ENCODE assay signal across 10 cellular contexts in genomic region chr2:216014006-216014405, GRCh38. TPM values are rescaled to one million over a fixed set of nuclear protein-coding genes. Genes with fewer than 3 reads are reported as not detected.
DNase-seq lines count a peak whose midpoint lies in the region; ATAC-seq lines count a peak whose summit lies in the region.
"Had no signal": no experiment of that assay in that cellular context is flagged by ENCODE, and none has a peak within 500 bp of the region (broad histone marks: within the 10 kb centered on the region; RNA-seq: fewer than 3 reads in every experiment).

No MANE protein-coding gene starts in this region.

- no peak for ATAC-seq in CD4-positive, CD25-positive, alpha-beta regulatory T cell (ENCODE audit: low read depth in 2 of 2)
- ATAC-seq in activated naive CD8-positive, alpha-beta T cell treated with anti-CD3 and anti-CD28 coated beads, Interleukin-2, amount 50 U/mL, for 24 hours = no peak
- ATAC-seq in naive B cell (ENCODE audit: low read depth in 2 of 2) (no peak), HG03442 (IDR thresholded peaks at IDR 0.05; ENCODE audit: unreplicated experiment) (no peak)

- no peaks in the 10 kb centered on the region for H3K27me3 ChIP-seq in CD4-positive, CD25-positive, alpha-beta regulatory T cell (ENCODE audit: control insufficient read depth, insufficient read depth, low read length)
- H3K27me3 ChIP-seq in HUES64 (ENCODE audit: insufficient read depth, low read length) = no peaks in the 10 kb centered on the region
- H3K27me3 ChIP-seq: gastroesophageal sphincter, transverse colon had no signal

- H3K4me3 Mint-ChIP-seq in CD4-positive, CD25-positive, alpha-beta regulatory T cell = peak overlapping the region; percentile 73 to 90 (median 82)
- H3K4me3 Mint-ChIP-seq in activated naive CD8-positive, alpha-beta T cell treated with anti-CD3 and anti-CD28 coated beads, Interleukin-2, amount 50 U/mL, for 24 hours = peak overlapping the region; percentile 9
- H3K4me3 Mint-ChIP-seq in naive B cell = peak overlapping the region; percentile 54 to 92 (median 74)

- peak overlapping the region in 1 of 3 donors; percentile 45 for H3K27ac Mint-ChIP-seq in CD4-positive, CD25-positive, alpha-beta regulatory T cell
- no peak overlapping the region for H3K27ac Mint-ChIP-seq in activated naive CD8-positive, alpha-beta T cell treated with anti-CD3 and anti-CD28 coated beads, Interleukin-2, amount 50 U/mL, for 24 hours
- peak overlapping the region in 4 of 6 donors; percentile 9 to 92 (median 66) for H3K27ac Mint-ChIP-seq in naive B cell

- no peak overlapping the region for H3K27ac ChIP-seq in CD4-positive, CD25-positive, alpha-beta regulatory T cell (ENCODE audit: insufficient read depth, low read length, poor library complexity, severe bottlenecking)
- no peak overlapping the region for H3K27ac ChIP-seq in HUES64 (ENCODE audit: low read depth, low read length)

- no peak for DNase-seq in CD4-positive, CD25-positive, alpha-beta regulatory T cell
- DNase-seq in activated naive CD8-positive, alpha-beta T cell treated with anti-CD3 and anti-CD28 coated beads, Interleukin-2, amount 50 U/mL, for 24 hours = no peak
- no peak for DNase-seq in naive B cell
- no peak for DNase-seq in NCI-H1436 treated with DMSO at 0.1 percent for 48 hours (lab: John Stamatoyannopoulos, UW)
- DNase-seq in DMS79 (lab: John Stamatoyannopoulos, UW) = no peak
- no peak for DNase-seq in AG20443 (ENCODE audit: low spot score)

- H3K4me1 Mint-ChIP-seq in CD4-positive, CD25-positive, alpha-beta regulatory T cell = peaks cover 36 to 65% (median 56%) of the 10 kb centered on the region in 4 donors
- H3K4me1 Mint-ChIP-seq in activated naive CD8-positive, alpha-beta T cell treated with anti-CD3 and anti-CD28 coated beads, Interleukin-2, amount 50 U/mL, for 24 hours = peaks cover 60% of the 10 kb centered on the region
- H3K4me1 Mint-ChIP-seq in naive B cell = peaks cover 31 to 37% (median 34%) of the 10 kb centered on the region in 3 donors

- H3K4me3 ChIP-seq in CD4-positive, CD25-positive, alpha-beta regulatory T cell (ENCODE audit: low read depth, low read length) = peak overlapping the region; percentile 49
- peak overlapping the region; percentile 97 for H3K4me3 ChIP-seq in HUES64 (ENCODE audit: low read length)

- WGBS in HUES64 = 94% methylated on average over 8 of the region's 8 CpGs

- peaks cover 0 to 4% (median 0%) of the 10 kb centered on the region in 7 donors for H3K9me3 Mint-ChIP-seq in CD4-positive, CD25-positive, alpha-beta regulatory T cell
- H3K9me3 Mint-ChIP-seq in activated naive CD8-positive, alpha-beta T cell treated with anti-CD3 and anti-CD28 coated beads, Interleukin-2, amount 50 U/mL, for 24 hours = no peaks in the 10 kb centered on the region
- H3K9me3 Mint-ChIP-seq in naive B cell = peaks cover 0 to 6% (median 0%) of the 10 kb centered on the region in 7 donors

- peaks cover 29% of the 10 kb centered on the region for H3K4me1 ChIP-seq in CD4-positive, CD25-positive, alpha-beta regulatory T cell (ENCODE audit: control insufficient read depth, insufficient read depth, low read length, poor library complexity, severe bottlenecking)
- peaks cover 9% of the 10 kb centered on the region for H3K4me1 ChIP-seq in HUES64 (ENCODE audit: insufficient read depth, low read length)

- H3K36me3 Mint-ChIP-seq in CD4-positive, CD25-positive, alpha-beta regulatory T cell = peaks cover 12% of the 10 kb centered on the region
- no peaks in the 10 kb centered on the region for H3K36me3 Mint-ChIP-seq in activated naive CD8-positive, alpha-beta T cell treated with anti-CD3 and anti-CD28 coated beads, Interleukin-2, amount 50 U/mL, for 24 hours (ENCODE audit: low read depth)
- H3K36me3 Mint-ChIP-seq in naive B cell = peaks cover 0 to 8% of the 10 kb centered on the region in 2 donors

- no peaks in the 10 kb centered on the region for H3K27me3 Mint-ChIP-seq in CD4-positive, CD25-positive, alpha-beta regulatory T cell
- no peaks in the 10 kb centered on the region for H3K27me3 Mint-ChIP-seq in activated naive CD8-positive, alpha-beta T cell treated with anti-CD3 and anti-CD28 coated beads, Interleukin-2, amount 50 U/mL, for 24 hours
- H3K27me3 Mint-ChIP-seq in naive B cell = no peaks in the 10 kb centered on the region

- H3K9ac ChIP-seq in HUES64 (ENCODE audit: low read depth, low read length) = no peak overlapping the region; the same call in 1 of the 2 replicates

- peaks cover 0 to 2% of the 10 kb centered on the region in 2 experiments for H3K9me3 ChIP-seq in CD4-positive, CD25-positive, alpha-beta regulatory T cell (ENCODE audit: control insufficient read depth in 2 of 2, low read length in 2 of 2)
- no peaks in the 10 kb centered on the region for H3K9me3 ChIP-seq in HUES64 (ENCODE audit: insufficient read depth, low read depth, low read length)
- H3K9me3 ChIP-seq: gastroesophageal sphincter, transverse colon had no signal

- H3K36me3 ChIP-seq in CD4-positive, CD25-positive, alpha-beta regulatory T cell (ENCODE audit: control insufficient read depth, insufficient read depth, low read length) = no peaks in the 10 kb centered on the region
- no peaks in the 10 kb centered on the region for H3K36me3 ChIP-seq in HUES64 (ENCODE audit: insufficient read depth, low read length)
- H3K36me3 ChIP-seq: gastroesophageal sphincter, transverse colon had no signal

RNA-seq across cellular contexts. Expression of gene MREG, which starts 0.7 kb away (rescaled TPM):
- 10.8 TPM for total RNA-seq in CD4-positive, CD25-positive, alpha-beta regulatory T cell
- polyA plus RNA-seq in CD4-positive, CD25-positive, alpha-beta regulatory T cell = 1 to 10 TPM in 3 of 4 donors, under 1 TPM in 1; 0.75 to 2.6 (median 2.0) TPM
- 17.1 TPM for polyA plus RNA-seq in HUES64 (2013, experiment 1 of 2)
- polyA plus RNA-seq in HUES64 (2013, experiment 2 of 2) = 13.8 TPM
- 1 to 10 TPM in 4 of 6 donors, under 1 TPM in 1, not detected in 1; 0.95 to 3.1 (median 2.3) TPM for polyA plus RNA-seq in naive B cell (ENCODE audit: low read depth in 6 of 6)

Comparison
In these comparisons a context has a peak if more than half of its experiments do, and no peak if none do; other contexts are left out.
1. H3K4me3 Mint-ChIP-seq: peak in every context shown above with its lines; median percentile 82 in CD4-positive, CD25-positive, alpha-beta regulatory T cell; 74 in naive B cell; 9 in activated naive CD8-positive, alpha-beta T cell treated with anti-CD3 and anti-CD28 coated beads, Interleukin-2, amount 50 U/mL, for 24 hours.